Comparison of ENCODE assay signal across 2 cellular contexts in the genomic region with DNA sequence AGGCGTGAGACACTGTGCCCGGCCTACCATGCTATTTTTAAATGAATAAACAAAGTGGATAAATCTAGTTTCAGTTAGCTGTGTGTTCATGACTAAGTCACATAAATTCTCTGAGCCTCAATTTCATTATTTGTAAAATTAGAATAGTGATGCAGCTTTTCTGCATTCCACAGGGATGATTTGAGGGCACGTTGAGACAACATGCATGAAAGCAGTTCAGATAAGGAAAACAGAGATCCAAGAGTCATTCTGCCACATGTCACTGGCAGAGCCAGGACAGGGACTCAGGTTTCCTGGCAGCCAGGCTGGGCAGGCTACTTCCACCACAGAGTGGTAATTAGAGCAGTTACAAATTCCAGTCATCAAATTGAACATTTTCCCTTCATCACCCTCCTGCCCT.
TF ChIP-seq lines count a peak whose summit lies in the region.

No MANE protein-coding gene starts in this region.

TF ChIP-seq in IMR-90, 13 proteins besides CTCF, POLR2A, EP300 and RAD21:
- TF ChIP-seq FOS (IDR thresholded peaks at IDR 0.05; ENCODE audit: low read depth, low read length) (no peak), RFX5 (IDR thresholded peaks at IDR 0.05; ENCODE audit: low read depth, low read length) (no peak), RCOR1 (IDR thresholded peaks at IDR 0.05; ENCODE audit: insufficient replicate concordance, low read length) (no peak), MAZ (IDR thresholded peaks at IDR 0.05; ENCODE audit: borderline replicate concordance, low read depth, low read length) (no peak), MXI1 (IDR thresholded peaks at IDR 0.05; ENCODE audit: borderline replicate concordance, low read depth, low read length) (no peak), MAFK (IDR thresholded peaks at IDR 0.05; ENCODE audit: low read depth, low read length) (no peak), BHLHE40 (IDR thresholded peaks at IDR 0.05; ENCODE audit: low read depth, low read length) (no peak), CEBPB (IDR thresholded peaks at IDR 0.05; ENCODE audit: low read depth, low read length) (no peak), SMC3 (IDR thresholded peaks at IDR 0.05; ENCODE audit: low read depth, low read length) (no peak), NFE2L2 (IDR thresholded peaks at IDR 0.05; ENCODE audit: low read depth, low read length) (no peak), CHD1 (IDR thresholded peaks at IDR 0.05; ENCODE audit: low read depth, low read length) (no peak)
- TF ChIP-seq, protein P1, sequence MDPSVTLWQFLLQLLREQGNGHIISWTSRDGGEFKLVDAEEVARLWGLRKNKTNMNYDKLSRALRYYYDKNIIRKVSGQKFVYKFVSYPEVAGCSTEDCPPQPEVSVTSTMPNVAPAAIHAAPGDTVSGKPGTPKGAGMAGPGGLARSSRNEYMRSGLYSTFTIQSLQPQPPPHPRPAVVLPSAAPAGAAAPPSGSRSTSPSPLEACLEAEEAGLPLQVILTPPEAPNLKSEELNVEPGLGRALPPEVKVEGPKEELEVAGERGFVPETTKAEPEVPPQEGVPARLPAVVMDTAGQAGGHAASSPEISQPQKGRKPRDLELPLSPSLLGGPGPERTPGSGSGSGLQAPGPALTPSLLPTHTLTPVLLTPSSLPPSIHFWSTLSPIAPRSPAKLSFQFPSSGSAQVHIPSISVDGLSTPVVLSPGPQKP (IDR thresholded peaks at IDR 0.05; ENCODE audit: borderline replicate concordance, low read depth, low read length) = no peak
- TF ChIP-seq, protein P2, sequence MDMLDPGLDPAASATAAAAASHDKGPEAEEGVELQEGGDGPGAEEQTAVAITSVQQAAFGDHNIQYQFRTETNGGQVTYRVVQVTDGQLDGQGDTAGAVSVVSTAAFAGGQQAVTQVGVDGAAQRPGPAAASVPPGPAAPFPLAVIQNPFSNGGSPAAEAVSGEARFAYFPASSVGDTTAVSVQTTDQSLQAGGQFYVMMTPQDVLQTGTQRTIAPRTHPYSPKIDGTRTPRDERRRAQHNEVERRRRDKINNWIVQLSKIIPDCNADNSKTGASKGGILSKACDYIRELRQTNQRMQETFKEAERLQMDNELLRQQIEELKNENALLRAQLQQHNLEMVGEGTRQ (IDR thresholded peaks at IDR 0.05; ENCODE audit: low read depth, low read length) = no peak

TF ChIP-seq in GM12891, 5 proteins besides CTCF, POLR2A, EP300 and RAD21:
- no peak for TF ChIP-seq PAX5 (IDR thresholded peaks at IDR 0.05; ENCODE audit: insufficient read depth, low read length, severe bottlenecking)
- TF ChIP-seq POU2F2 (IDR thresholded peaks at IDR 0.05; ENCODE audit: low read depth, low read length) = no peak
- no peak for TF ChIP-seq SPI1 (IDR thresholded peaks at IDR 0.05; ENCODE audit: low read depth, low read length)
- TF ChIP-seq TAF1 (IDR thresholded peaks at IDR 0.05; ENCODE audit: low read depth, low read length) = no peak
- no peak for TF ChIP-seq POLR2AphosphoS5 (IDR thresholded peaks at IDR 0.05; ENCODE audit: low read depth, low read length)
